ENCODE assay signal across 21 cellular contexts in genomic region chr13:111484129-111484925, GRCh38.
DNase-seq lines count a peak whose midpoint lies in the region; ATAC-seq and TF ChIP-seq lines count a peak whose summit lies in the region.
"Had no signal": no experiment of that assay in that cellular context is flagged by ENCODE, and none has a peak within 500 bp of the region (broad histone marks: within the 10 kb centered on the region; RNA-seq: fewer than 3 reads in every experiment).

No MANE protein-coding gene starts in this region.

- H3K4me1 Mint-ChIP-seq in stimulated activated naive CD8-positive, alpha-beta T cell treated with anti-CD3 and anti-CD28 coated beads, Interleukin-15, amount 100 ng/mL, for 72 hours, result no peaks in the 10 kb centered on the region
- H3K4me1 Mint-ChIP-seq: T-cell had no signal

- no peaks in the 10 kb centered on the region for H3K4me1 ChIP-seq in colonic mucosa
- H3K4me1 ChIP-seq: adrenal gland, foreskin keratinocyte had no signal

- H3K27me3 Mint-ChIP-seq in stimulated activated naive CD8-positive, alpha-beta T cell treated with anti-CD3 and anti-CD28 coated beads, Interleukin-15, amount 100 ng/mL, for 72 hours, result no peaks in the 10 kb centered on the region

- DNase-seq in HT-29 (ENCODE audit: low spot score) (peak; percentile 11), NCI-H2196 treated with DMSO at 0.1 percent for 48 hours (lab: John Stamatoyannopoulos, UW; ENCODE audit: unreplicated experiment) (peak; percentile 40), colonic mucosa (peak; percentile 10), retina (peak; percentile 64), caudate nucleus (lab: John Stamatoyannopoulos, UW) (no peak)
- DNase-seq in stimulated activated naive CD8-positive, alpha-beta T cell treated with anti-CD3 and anti-CD28 coated beads, Interleukin-15, amount 100 ng/mL, for 72 hours, result no peak
- DNase-seq: activated CD4-positive, alpha-beta T cell treated with anti-CD3 and anti-CD28 coated beads for 48 hours; CD4-positive, alpha-beta T cell; foreskin keratinocyte; hippocampal formation; MM.1S; NCI-H187 treated with DMSO at 0.1 percent for 48 hours; NCI-H526 treated with DMSO at 0.1 percent for 48 hours; OCI-M1; ovary; Right ventricle myocardium superior had no signal

- H3K9me3 Mint-ChIP-seq in stimulated activated naive CD8-positive, alpha-beta T cell treated with anti-CD3 and anti-CD28 coated beads, Interleukin-15, amount 100 ng/mL, for 72 hours, result peaks cover 0 to 23% of the 10 kb centered on the region in 2 donors
- H3K9me3 Mint-ChIP-seq: CD4-positive, alpha-beta T cell had no signal

- no peaks in the 10 kb centered on the region for H3K36me3 ChIP-seq in colonic mucosa
- H3K36me3 ChIP-seq: adrenal gland, ovary, thoracic aorta had no signal

- H3K27me3 ChIP-seq in colonic mucosa, result no peaks in the 10 kb centered on the region
- H3K27me3 ChIP-seq: adrenal gland, foreskin keratinocyte, ovary had no signal

- H3K27ac ChIP-seq in colonic mucosa, result no peak overlapping the region
- H3K27ac ChIP-seq in caudate nucleus (ENCODE audit: low read depth, low read length), result no peak overlapping the region
- H3K27ac ChIP-seq: adrenal gland, foreskin keratinocyte, ovary, thoracic aorta had no signal

- no peak for ATAC-seq in stimulated activated naive CD8-positive, alpha-beta T cell treated with anti-CD3 and anti-CD28 coated beads, Interleukin-15, amount 100 ng/mL, for 72 hours
- ATAC-seq in GM18873 (IDR thresholded peaks at IDR 0.05; ENCODE audit: low FRiP score, unreplicated experiment), result no peak
- ATAC-seq: foreskin keratinocyte, K562, T-cell had no signal

- H3K9me3 ChIP-seq in colonic mucosa, result no peaks in the 10 kb centered on the region

- H3K4me3 ChIP-seq in colonic mucosa, result no peak overlapping the region
- H3K4me3 ChIP-seq: adrenal gland, K562, ovary, thoracic aorta had no signal

- intact Hi-C loops in colonic mucosa (cut with DNase I), result no loop called here

- no peak overlapping the region for H3K27ac Mint-ChIP-seq in stimulated activated naive CD8-positive, alpha-beta T cell treated with anti-CD3 and anti-CD28 coated beads, Interleukin-15, amount 100 ng/mL, for 72 hours
- H3K27ac Mint-ChIP-seq: CD4-positive, alpha-beta T cell; T-cell had no signal

- TF ChIP-seq CTCF in colonic mucosa (IDR thresholded peaks at IDR 0.05), result no peak

- no peak overlapping the region for H3K9ac ChIP-seq in colonic mucosa (ENCODE audit: low read depth in 2 of 2, low read length in 2 of 2)

- no peak overlapping the region for H3K4me3 Mint-ChIP-seq in stimulated activated naive CD8-positive, alpha-beta T cell treated with anti-CD3 and anti-CD28 coated beads, Interleukin-15, amount 100 ng/mL, for 72 hours
- H3K4me3 Mint-ChIP-seq: CD4-positive, alpha-beta T cell; T-cell had no signal

Comparison
In these comparisons a context has a peak if more than half of its experiments do, and no peak if none do; other contexts are left out.
1. DNase-seq: peak in HT-29 (single experiment), NCI-H2196 treated with DMSO at 0.1 percent for 48 hours (single experiment), colonic mucosa (single experiment) and retina (single experiment); none in stimulated activated naive CD8-positive, alpha-beta T cell treated with anti-CD3 and anti-CD28 coated beads, Interleukin-15, amount 100 ng/mL, for 72 hours (0 of 2) and caudate nucleus (0 of 61).